In genomic region chr1:147389532-147390184, GRCh38 we compare ENCODE assay signal across 8 cellular contexts.
DNase-seq lines count a peak whose midpoint lies in the region; ATAC-seq, FAIRE-seq and TF ChIP-seq lines count a peak whose summit lies in the region.

No MANE protein-coding gene starts in this region.

- TF ChIP-seq POLR2A in endothelial cell of umbilical vein (IDR thresholded peaks at IDR 0.05; ENCODE audit: low read depth, low read length) = no peak

- H3K9me3 Mint-ChIP-seq in stimulated activated naive CD8-positive, alpha-beta T cell treated with anti-CD3 and anti-CD28 coated beads, Interleukin-15, amount 100 ng/mL, for 72 hours = no peaks in the 10 kb centered on the region
- H3K9me3 Mint-ChIP-seq in mesothelial cell of epicardium = peaks cover 9% of the 10 kb centered on the region

- no peaks in the 10 kb centered on the region for H4K20me1 ChIP-seq in endothelial cell of umbilical vein (replicated peaks; ENCODE audit: control insufficient read depth, extremely low read depth, insufficient read depth, low read length)

- TF ChIP-seq CTCF in RWPE1 (conservative IDR thresholded peaks at IDR 0.05; ENCODE audit: low read depth) (peak; percentile 70), endothelial cell of umbilical vein (IDR thresholded peaks at IDR 0.05; ENCODE audit: extremely low read depth in 1 of 2, insufficient read depth in 1 of 2, low read depth in 1 of 2, low read length in 2 of 2) (peak; percentile 43 to 57), mesothelial cell of epicardium (IDR thresholded peaks at IDR 0.05; ENCODE audit: unreplicated experiment) (peak; percentile 66)

- no peaks in the 10 kb centered on the region for H3K36me3 ChIP-seq in endothelial cell of umbilical vein (ENCODE audit: control insufficient read depth in 2 of 2, extremely low read depth in 1 of 2, insufficient read depth in 2 of 2, low read length in 2 of 2)

- no peaks in the 10 kb centered on the region for H3K79me2 ChIP-seq in endothelial cell of umbilical vein (ENCODE audit: control insufficient read depth, insufficient read depth, low read length)

- peaks cover 0 to 3% of the 10 kb centered on the region in 2 experiments for H3K27me3 ChIP-seq in endothelial cell of umbilical vein (ENCODE audit: control insufficient read depth in 2 of 2, insufficient read depth in 2 of 2, low read length in 2 of 2)

- H3K9me3 ChIP-seq in endothelial cell of umbilical vein (replicated peaks; ENCODE audit: control insufficient read depth, insufficient read depth, low read length) = no peaks in the 10 kb centered on the region

- BruUV-seq in endothelial cell of umbilical vein (replicated peaks; lab: Mats Ljungman, UMichigan) = no TSS peak

- no peak overlapping the region for H3K27ac Mint-ChIP-seq in stimulated activated naive CD8-positive, alpha-beta T cell treated with anti-CD3 and anti-CD28 coated beads, Interleukin-15, amount 100 ng/mL, for 72 hours
- no peak overlapping the region for H3K27ac Mint-ChIP-seq in mesothelial cell of epicardium

- no peak overlapping the region for H3K4me2 ChIP-seq in endothelial cell of umbilical vein (ENCODE audit: insufficient read depth, low read length)

- no peaks in the 10 kb centered on the region for H3K9me1 ChIP-seq in endothelial cell of umbilical vein (replicated peaks; ENCODE audit: control insufficient read depth, extremely low read depth, insufficient read depth, low read length)

- intact Hi-C loops in endothelial cell of umbilical vein (cut with micrococcal nuclease) = loop anchor here (1.0 to 2.0 kb wide), 2 partner anchors 116 to 217 kb away; partner anchors contain the start of gene PRKAB2

- no peaks in the 10 kb centered on the region for H3K4me1 Mint-ChIP-seq in stimulated activated naive CD8-positive, alpha-beta T cell treated with anti-CD3 and anti-CD28 coated beads, Interleukin-15, amount 100 ng/mL, for 72 hours
- H3K4me1 Mint-ChIP-seq in mesothelial cell of epicardium = no peaks in the 10 kb centered on the region

- no peaks in the 10 kb centered on the region for H3K36me3 Mint-ChIP-seq in mesothelial cell of epicardium

- no peak overlapping the region for H3K9ac ChIP-seq in endothelial cell of umbilical vein (replicated peaks; ENCODE audit: extremely low read depth, insufficient read depth, low read length)

- CTCF ChIA-PET in RWPE1 (lab: Yijun Ruan, JAX) (interaction anchor here (0.6 to 3.2 kb wide), 5 partner anchors 13 to 121 kb away, joined by 3 to 38 read pairs (median 7); no protein-coding TSS in a partner anchor), endothelial cell of umbilical vein (lab: Charles Lee) (interaction anchor here (1.0 to 4.9 kb wide), 25 partner anchors 8 to 503 kb away, joined by 3 to 210 read pairs (median 5); partner anchors contain the start of gene CHD1L)

- H3K27ac ChIP-seq in RWPE1 (no peak overlapping the region), endothelial cell of umbilical vein (ENCODE audit: insufficient read depth, low read depth, low read length) (no peak overlapping the region)

- H3K27me3 Mint-ChIP-seq in stimulated activated naive CD8-positive, alpha-beta T cell treated with anti-CD3 and anti-CD28 coated beads, Interleukin-15, amount 100 ng/mL, for 72 hours = peaks cover 27% of the 10 kb centered on the region
- peaks cover 12% of the 10 kb centered on the region for H3K27me3 Mint-ChIP-seq in mesothelial cell of epicardium (ENCODE audit: low read depth)

- POLR2A ChIA-PET in RWPE1 (lab: Yijun Ruan, JAX; ENCODE audit: low non-redundant PET) = no interaction called here
- POLR2A ChIA-PET in endothelial cell of umbilical vein (lab: Charles Lee) = no interaction called here

- dilution Hi-C loops in endothelial cell of umbilical vein (cut with MboI; ENCODE audit: extremely low pct_ligation_motif_present, low sequenced_read_pairs) = no loop called here

- no peaks in the 10 kb centered on the region for H3K4me1 ChIP-seq in endothelial cell of umbilical vein (ENCODE audit: control insufficient read depth, extremely low read depth, insufficient read depth, low read length)

- no peak for ATAC-seq in stimulated activated naive CD8-positive, alpha-beta T cell treated with anti-CD3 and anti-CD28 coated beads, Interleukin-15, amount 100 ng/mL, for 72 hours
- ATAC-seq in stimulated activated naive CD8-positive, alpha-beta T cell treated with anti-CD3 and anti-CD28 coated beads, Interleukin-15, Interleukin-2, amounts not matched to agents 100 U/mL and 50 U/mL, for 24 hours = no peak
- ATAC-seq in GM21367 (IDR thresholded peaks at IDR 0.05; ENCODE audit: unreplicated experiment) (no peak), HG03097 (IDR thresholded peaks at IDR 0.05; ENCODE audit: low FRiP score, unreplicated experiment) (no peak)

- peak; percentile 6 to 11 for DNase-seq in stimulated activated naive CD8-positive, alpha-beta T cell treated with anti-CD3 and anti-CD28 coated beads, Interleukin-15, amount 100 ng/mL, for 72 hours
- DNase-seq in stimulated activated naive CD8-positive, alpha-beta T cell treated with anti-CD3 and anti-CD28 coated beads, Interleukin-15, Interleukin-2, amounts not matched to agents 100 U/mL and 50 U/mL, for 24 hours = no peak
- DNase-seq in Kasumi-1 (lab: John Stamatoyannopoulos, UW) = peak; percentile 57 to 68
- peak; percentile 29 for DNase-seq in RWPE1 (ENCODE audit: low spot score)
- peak; percentile 39 for DNase-seq in endothelial cell of umbilical vein (ENCODE audit: low read depth, low spot score)
- no peak for DNase-seq in mesothelial cell of epicardium (ENCODE audit: low spot score in 2 of 2, unreplicated experiment in 2 of 2)

- H3K4me3 Mint-ChIP-seq in stimulated activated naive CD8-positive, alpha-beta T cell treated with anti-CD3 and anti-CD28 coated beads, Interleukin-15, amount 100 ng/mL, for 72 hours = no peak overlapping the region
- H3K4me3 Mint-ChIP-seq in mesothelial cell of epicardium = no peak overlapping the region

- no peak overlapping the region for H3K4me3 ChIP-seq in endothelial cell of umbilical vein (replicated peaks in 1 of 3; ENCODE audit: insufficient read depth in 1 of 3, low read depth in 1 of 3, low read length in 3 of 3)

- H2AFZ ChIP-seq in endothelial cell of umbilical vein (ENCODE audit: low read depth, low read length) = no peak overlapping the region

- FAIRE-seq in endothelial cell of umbilical vein (lab: Jason Lieb, UNC) = peak; percentile 70

TF ChIP-seq in endothelial cell of umbilical vein, 7 proteins besides CTCF, POLR2A, EP300 and RAD21:
- no peak for TF ChIP-seq MAX (IDR thresholded peaks at IDR 0.05; ENCODE audit: insufficient read depth, insufficient read length)
- TF ChIP-seq GATA2 (IDR thresholded peaks at IDR 0.05; ENCODE audit: insufficient read depth, insufficient read length, low read depth, low read length) = no peak
- TF ChIP-seq EZH2 (IDR thresholded peaks at IDR 0.05; ENCODE audit: borderline replicate concordance, low read depth, low read length, severe bottlenecking) = no peak
- TF ChIP-seq FOS (IDR thresholded peaks at IDR 0.05; ENCODE audit: borderline replicate concordance, insufficient read depth, low read length) = no peak
- no peak for TF ChIP-seq MYC (IDR thresholded peaks at IDR 0.05; ENCODE audit: low read depth, low read length)
- no peak for TF ChIP-seq POLR2AphosphoS5 (IDR thresholded peaks at IDR 0.05; ENCODE audit: insufficient read depth, low read depth, low read length)
- TF ChIP-seq JUN (IDR thresholded peaks at IDR 0.05; ENCODE audit: borderline replicate concordance, insufficient read depth, insufficient read length, low read depth) = no peak

Comparison
In these comparisons a context has a peak if more than half of its experiments do, and no peak if none do; other contexts are left out.
1. DNase-seq: peak in stimulated activated naive CD8-positive, alpha-beta T cell treated with anti-CD3 and anti-CD28 coated beads, Interleukin-15, amount 100 ng/mL, for 72 hours (2 of 2), Kasumi-1 (2 of 2), RWPE1 (single experiment) and endothelial cell of umbilical vein (single experiment); none in stimulated activated naive CD8-positive, alpha-beta T cell treated with anti-CD3 and anti-CD28 coated beads, Interleukin-15, Interleukin-2, amounts not matched to agents 100 U/mL and 50 U/mL, for 24 hours (single experiment) and mesothelial cell of epicardium (0 of 2).
2. Peak in every context shown above with its lines, with median percentiles within 50 percentile points of each other: CTCF ChIP-seq.